20 cellular contexts compared by ENCODE assay signal in genomic region chr9:7676757-7677156, GRCh38.
A peak's percentile ranks its signal among the peaks of the same experiment; 100 is the strongest.
DNase-seq lines count a peak whose midpoint lies in the region; ATAC-seq and TF ChIP-seq lines count a peak whose summit lies in the region.
"Had no signal": no experiment of that assay in that cellular context is flagged by ENCODE, and none has a peak within 500 bp of the region (broad histone marks: within the 10 kb centered on the region; RNA-seq: fewer than 3 reads in every experiment).

No MANE protein-coding gene starts in this region.

- H3K36me3 ChIP-seq in breast epithelium (no peaks in the 10 kb centered on the region), esophagus squamous epithelium (no peaks in the 10 kb centered on the region)
- H3K36me3 ChIP-seq: BLaER1 had no signal

- H3K4me1 Mint-ChIP-seq in MCF 10A (ENCODE audit: insufficient read depth, unreplicated experiment), result peaks cover 5% of the 10 kb centered on the region
- H3K4me1 Mint-ChIP-seq in activated T-cell treated with anti-CD3 and anti-CD28 coated beads, Interleukin-2, amount 50 U/mL, for 72 hours (ENCODE audit: low read depth), result no peaks in the 10 kb centered on the region
- H3K4me1 Mint-ChIP-seq: CD4-positive, alpha-beta memory T cell had no signal

- H3K36me3 Mint-ChIP-seq in MCF 10A (ENCODE audit: insufficient read depth, unreplicated experiment), result no peaks in the 10 kb centered on the region
- H3K36me3 Mint-ChIP-seq in activated T-cell treated with anti-CD3 and anti-CD28 coated beads, Interleukin-2, amount 50 U/mL, for 72 hours (ENCODE audit: insufficient read depth in 2 of 2), result no peaks in the 10 kb centered on the region
- H3K36me3 Mint-ChIP-seq: CD4-positive, alpha-beta memory T cell had no signal

- H3K4me3 ChIP-seq in breast epithelium (no peak overlapping the region), esophagus squamous epithelium (no peak overlapping the region)
- H3K4me3 ChIP-seq: BLaER1 had no signal

- H3K27ac ChIP-seq in breast epithelium, result peak overlapping the region; percentile 5 to 13
- H3K27ac ChIP-seq in esophagus squamous epithelium, result no peak overlapping the region
- H3K27ac ChIP-seq: BLaER1, RWPE1 had no signal

- TF ChIP-seq POLR2A in breast epithelium (IDR thresholded peaks at IDR 0.05), result no peak
- TF ChIP-seq POLR2A in esophagus squamous epithelium (IDR thresholded peaks at IDR 0.05), result no peak

- BruUV-seq in MCF 10A (replicated peaks; lab: Mats Ljungman, UMichigan), result no TSS peak

- DNase-seq in breast epithelium (ENCODE audit: low spot score in 2 of 2), result no peak
- DNase-seq in MCF 10A (ENCODE audit: unreplicated experiment), result no peak
- DNase-seq in NCI-H2029 treated with DMSO at 0.1 percent for 48 hours (lab: John Stamatoyannopoulos, UW), result peak; percentile 49
- DNase-seq in islet precursor cell, result peak; percentile 55
- peak; percentile 11 for DNase-seq in putamen (ENCODE audit: low spot score)
- no peak for DNase-seq in NCI-H748 (lab: John Stamatoyannopoulos, UW; ENCODE audit: unreplicated experiment)
- DNase-seq in esophagus squamous epithelium (lab: John Stamatoyannopoulos, UW), result no peak
- DNase-seq in activated T-cell treated with anti-CD3 and anti-CD28 coated beads, Interleukin-2, amount 50 U/mL, for 72 hours, result no peak
- DNase-seq: CD4-positive, alpha-beta memory T cell; DND-41; KBM-7; NCI-H1417 treated with DMSO at 0.1 percent for 48 hours; NCI-H187 treated with DMSO at 0.1 percent for 48 hours; NCI-H2171 treated with DMSO at 0.1 percent for 48 hours; NCI-H510A; NCI-H82; PC-3; SIG-M5 had no signal

- CTCF ChIA-PET in MCF 10A (lab: Yijun Ruan, JAX), result interaction anchor here (0.5 to 0.6 kb wide), 2 partner anchors 25 to 553 kb away, joined by 3 read pairs; no protein-coding TSS in a partner anchor

- no peaks in the 10 kb centered on the region for H3K27me3 Mint-ChIP-seq in MCF 10A (ENCODE audit: insufficient read depth, unreplicated experiment)
- H3K27me3 Mint-ChIP-seq in activated T-cell treated with anti-CD3 and anti-CD28 coated beads, Interleukin-2, amount 50 U/mL, for 72 hours (ENCODE audit: low read depth), result no peaks in the 10 kb centered on the region
- H3K27me3 Mint-ChIP-seq: CD4-positive, alpha-beta memory T cell had no signal

- H3K4me3 Mint-ChIP-seq in MCF 10A (ENCODE audit: unreplicated experiment), result no peak overlapping the region
- no peak overlapping the region for H3K4me3 Mint-ChIP-seq in activated T-cell treated with anti-CD3 and anti-CD28 coated beads, Interleukin-2, amount 50 U/mL, for 72 hours
- H3K4me3 Mint-ChIP-seq: CD4-positive, alpha-beta memory T cell had no signal

- no peaks in the 10 kb centered on the region for H3K4me1 ChIP-seq in breast epithelium
- peaks cover 0 to 4% (median 0%) of the 10 kb centered on the region in 3 donors for H3K4me1 ChIP-seq in esophagus squamous epithelium
- H3K4me1 ChIP-seq: BLaER1 had no signal

- H3K27ac Mint-ChIP-seq in MCF 10A (ENCODE audit: low read depth, unreplicated experiment), result no peak overlapping the region
- H3K27ac Mint-ChIP-seq in activated T-cell treated with anti-CD3 and anti-CD28 coated beads, Interleukin-2, amount 50 U/mL, for 72 hours, result no peak overlapping the region
- H3K27ac Mint-ChIP-seq: CD4-positive, alpha-beta memory T cell had no signal

- H3K9me3 Mint-ChIP-seq in MCF 10A (ENCODE audit: unreplicated experiment), result peaks cover 10% of the 10 kb centered on the region
- no peaks in the 10 kb centered on the region for H3K9me3 Mint-ChIP-seq in activated T-cell treated with anti-CD3 and anti-CD28 coated beads, Interleukin-2, amount 50 U/mL, for 72 hours

- TF ChIP-seq CTCF in breast epithelium (IDR thresholded peaks at IDR 0.05) (no peak), MCF 10A (IDR thresholded peaks at IDR 0.05; ENCODE audit: unreplicated experiment) (no peak), esophagus squamous epithelium (IDR thresholded peaks at IDR 0.05) (no peak)

- 67 to 68% methylated on average over 4 of the region's 4 CpGs for WGBS in esophagus squamous epithelium, 2 donors

- POLR2A ChIA-PET in MCF 10A (lab: Yijun Ruan, JAX), result no interaction called here

- H3K27me3 ChIP-seq in breast epithelium, result no peaks in the 10 kb centered on the region
- H3K27me3 ChIP-seq in esophagus squamous epithelium, result no peaks in the 10 kb centered on the region
- H3K27me3 ChIP-seq: BLaER1 had no signal

- no peaks in the 10 kb centered on the region for H3K9me3 ChIP-seq in breast epithelium
- H3K9me3 ChIP-seq in esophagus squamous epithelium, result no peaks in the 10 kb centered on the region
- H3K9me3 ChIP-seq: BLaER1 had no signal

- no peak for ATAC-seq in activated T-cell treated with anti-CD3 and anti-CD28 coated beads, Interleukin-2, amount 50 U/mL, for 72 hours (replicated peaks in 1 of 2)
- ATAC-seq: PC-3 had no signal

- intact Hi-C loops in breast epithelium (cut with DNase I; ENCODE audit: low total_unique reads), result no loop called here
- intact Hi-C loops in MCF 10A (cut with micrococcal nuclease), result no loop called here
- intact Hi-C loops in esophagus squamous epithelium (cut with DNase I), result no loop called here

Comparison
In these comparisons a context has a peak if more than half of its experiments do, and no peak if none do; other contexts are left out.
1. DNase-seq: peak in NCI-H2029 treated with DMSO at 0.1 percent for 48 hours (single experiment), islet precursor cell (single experiment) and putamen (single experiment); none in breast epithelium (0 of 2), MCF 10A (single experiment), NCI-H748 (single experiment), esophagus squamous epithelium (single experiment) and activated T-cell treated with anti-CD3 and anti-CD28 coated beads, Interleukin-2, amount 50 U/mL, for 72 hours (0 of 2).
2. H3K27ac ChIP-seq: peak in breast epithelium (2 of 2); none in esophagus squamous epithelium (0 of 4).